1 cellular context compared by ENCODE assay signal in genomic region chr1:53362270-53362669, GRCh38.
TF ChIP-seq lines count a peak whose summit lies in the region.

No MANE protein-coding gene starts in this region.

TF ChIP-seq in GM23338, 12 proteins besides CTCF, POLR2A, EP300 and RAD21:
- no peak for TF ChIP-seq JUNB (IDR thresholded peaks at IDR 0.05; ENCODE audit: unreplicated experiment)
- TF ChIP-seq ZNF331 (CRISPR knock-in tag; IDR thresholded peaks at IDR 0.05; ENCODE audit: low read depth) = no peak
- no peak for TF ChIP-seq ZNF114 (CRISPR knock-in tag; IDR thresholded peaks at IDR 0.05)
- no peak for TF ChIP-seq REST (IDR thresholded peaks at IDR 0.05; ENCODE audit: unreplicated experiment)
- TF ChIP-seq EZH2phosphoT487 (IDR thresholded peaks at IDR 0.05; ENCODE audit: unreplicated experiment) = no peak
- TF ChIP-seq EZH2 (IDR thresholded peaks at IDR 0.05; ENCODE audit: low read depth, unreplicated experiment) = no peak
- no peak for TF ChIP-seq STAT1 (IDR thresholded peaks at IDR 0.05; ENCODE audit: unreplicated experiment)
- TF ChIP-seq NANOG (IDR thresholded peaks at IDR 0.05; ENCODE audit: borderline replicate concordance) = no peak
